ENCODE assay signal across 8 cellular contexts in genomic region chr13:97226788-97227627, GRCh38. TPM values are rescaled to one million over a fixed set of nuclear protein-coding genes. Genes with fewer than 3 reads are reported as not detected.
DNase-seq lines count a peak whose midpoint lies in the region; ATAC-seq and TF ChIP-seq lines count a peak whose summit lies in the region.

No MANE protein-coding gene starts in this region.

- 0 out of 4 replicates have a peak, but pooled peaks of 1 of the 2 experiments have one; percentile 11 for TF ChIP-seq EP300 in SK-N-SH (IDR thresholded peaks at IDR 0.05; ENCODE audit: borderline replicate concordance in 1 of 2, low read depth in 1 of 2, low read length in 1 of 2)

- peaks cover 98% of the 10 kb centered on the region for H3K79me2 ChIP-seq in SK-N-SH (ENCODE audit: insufficient read depth)

- no peaks in the 10 kb centered on the region for H3K9me3 ChIP-seq in SK-N-SH

- H3K9me2 ChIP-seq in SK-N-SH = no peaks in the 10 kb centered on the region

- H3F3A ChIP-seq in SK-N-SH (replicated peaks; ENCODE audit: insufficient read depth) = peaks cover 50% of the 10 kb centered on the region

- CTCF ChIA-PET in SK-N-SH (lab: Yijun Ruan, JAX) = interaction anchor here (2.7 to 8.6 kb wide), 2 partner anchors 117 to 118 kb away, joined by 11 to 80 read pairs; no protein-coding TSS in a partner anchor

- H3K9me3 Mint-ChIP-seq in chondrocyte (ENCODE audit: low read depth) = no peaks in the 10 kb centered on the region
- H3K9me3 Mint-ChIP-seq in natural killer cell treated with Interleukin-12 subunit alpha and Interleukin-12 subunit beta and Interleukin-15 and Interleukin-18, amount 100 ng/mL, for 72 hours = no peaks in the 10 kb centered on the region

- 77% methylated on average over 6 of the region's 6 CpGs for WGBS in SK-N-SH (ENCODE audit: low lambda C conversion rate)

- peak overlapping the region; percentile 75 to 77; a peak in 3 of 4 replicates for H3K4me3 ChIP-seq in SK-N-SH (ENCODE audit: low read depth in 2 of 2, low read length in 1 of 2)

- H3K36me3 ChIP-seq in SK-N-SH (replicated peaks in 1 of 2; ENCODE audit: control insufficient read depth in 1 of 2, insufficient read depth in 2 of 2, low read length in 1 of 2) = peaks cover 22 to 29% of the 10 kb centered on the region in 2 experiments

- H3K4me2 ChIP-seq in SK-N-SH = peak overlapping the region; percentile 81

- H3K27ac Mint-ChIP-seq in chondrocyte (ENCODE audit: unreplicated experiment) = peak overlapping the region; percentile 53
- H3K27ac Mint-ChIP-seq in natural killer cell treated with Interleukin-12 subunit alpha and Interleukin-12 subunit beta and Interleukin-15 and Interleukin-18, amount 100 ng/mL, for 72 hours = peak overlapping the region; percentile 67 to 96

- ATAC-seq in HG02943 (IDR thresholded peaks at IDR 0.05; ENCODE audit: low read depth, unreplicated experiment) = peak; percentile 45
- ATAC-seq in natural killer cell treated with Interleukin-12 subunit alpha and Interleukin-12 subunit beta and Interleukin-15 and Interleukin-18, amount 100 ng/mL, for 72 hours = peak; percentile 70 to 71

- POLR2A ChIA-PET in SK-N-SH (lab: Yijun Ruan, JAX) = interaction anchor here (0.7 kb wide), 1 partner anchor 22 kb away, joined by 3 read pairs; no protein-coding TSS in a partner anchor

- H3K4me1 ChIP-seq in SK-N-SH (ENCODE audit: control insufficient read depth in 1 of 2, insufficient read depth in 2 of 2, low read depth in 1 of 2, low read length in 1 of 2) = peaks cover 38 to 45% of the 10 kb centered on the region in 2 experiments

- no peak for TF ChIP-seq CTCF in SK-N-SH (IDR thresholded peaks at IDR 0.05)
- TF ChIP-seq CTCF in chondrocyte (IDR thresholded peaks at IDR 0.05) = no peak

- TF ChIP-seq RAD21 in SK-N-SH (IDR thresholded peaks at IDR 0.05; ENCODE audit: low read length) = no peak

- no peaks in the 10 kb centered on the region for H3K27me3 ChIP-seq in SK-N-SH (ENCODE audit: insufficient read depth)

- peaks cover 62% of the 10 kb centered on the region for H3K4me1 Mint-ChIP-seq in chondrocyte (ENCODE audit: low read depth)
- peaks cover 47 to 60% of the 10 kb centered on the region in 2 donors for H3K4me1 Mint-ChIP-seq in natural killer cell treated with Interleukin-12 subunit alpha and Interleukin-12 subunit beta and Interleukin-15 and Interleukin-18, amount 100 ng/mL, for 72 hours (ENCODE audit: low read depth in 2 of 2)

- peak overlapping the region in 1 of 2 experiments; percentile 95; a peak in 3 of 4 replicates for H3K27ac ChIP-seq in SK-N-SH (ENCODE audit: low read depth in 2 of 2, low read length in 1 of 2)

- no peak overlapping the region for H3K4me3 Mint-ChIP-seq in chondrocyte (ENCODE audit: unreplicated experiment)
- peak overlapping the region; percentile 82 for H3K4me3 Mint-ChIP-seq in natural killer cell treated with Interleukin-12 subunit alpha and Interleukin-12 subunit beta and Interleukin-15 and Interleukin-18, amount 100 ng/mL, for 72 hours

- H4K20me1 ChIP-seq in SK-N-SH (ENCODE audit: insufficient read depth) = peaks cover 12% of the 10 kb centered on the region; the same call in 1 of the 2 replicates

- peak overlapping the region; percentile 98 for H3K9ac ChIP-seq in SK-N-SH

- DNase-seq in activated naive CD4-positive, alpha-beta T cell treated with Interleukin-2 at 50 U/mL for 16 hours = peak; percentile 41
- no peak for DNase-seq in activated naive CD4-positive, alpha-beta T cell treated with anti-CD3 and anti-CD28 coated beads, Interleukin-2, amount 50 U/mL, for 16 hours
- DNase-seq in SK-N-SH (no peak), chondrocyte (ENCODE audit: low spot score) (no peak), foreskin melanocyte (no peak), NCI-H1694 (lab: John Stamatoyannopoulos, UW) (no peak)
- peak; percentile 69 for DNase-seq in natural killer cell treated with Interleukin-12 subunit alpha and Interleukin-12 subunit beta and Interleukin-15 and Interleukin-18, amount 100 ng/mL, for 72 hours (ENCODE audit: low spot score)

- H3K36me3 Mint-ChIP-seq in chondrocyte (ENCODE audit: low read depth) = peaks cover 3% of the 10 kb centered on the region
- H3K36me3 Mint-ChIP-seq in natural killer cell treated with Interleukin-12 subunit alpha and Interleukin-12 subunit beta and Interleukin-15 and Interleukin-18, amount 100 ng/mL, for 72 hours = no peaks in the 10 kb centered on the region

- no peak overlapping the region for H2AFZ ChIP-seq in SK-N-SH (ENCODE audit: low read depth)

- no peaks in the 10 kb centered on the region for H3K27me3 Mint-ChIP-seq in chondrocyte (ENCODE audit: low read depth)
- H3K27me3 Mint-ChIP-seq in natural killer cell treated with Interleukin-12 subunit alpha and Interleukin-12 subunit beta and Interleukin-15 and Interleukin-18, amount 100 ng/mL, for 72 hours = no peaks in the 10 kb centered on the region

TF ChIP-seq in SK-N-SH, 30 proteins besides CTCF, POLR2A, EP300 and RAD21 (continues in another document):
- TF ChIP-seq FOXM1 (IDR thresholded peaks at IDR 0.05; ENCODE audit: low read depth) = no peak
- no peak for TF ChIP-seq REST (IDR thresholded peaks at IDR 0.05; ENCODE audit: low read depth, low read length)
- no peak for TF ChIP-seq NFIC (IDR thresholded peaks at IDR 0.05; ENCODE audit: borderline replicate concordance)
- no peak for TF ChIP-seq MAX (IDR thresholded peaks at IDR 0.05; ENCODE audit: low read depth)
- TF ChIP-seq RFX5 (IDR thresholded peaks at IDR 0.05; ENCODE audit: low read length) = no peak
- TF ChIP-seq PBX3 (IDR thresholded peaks at IDR 0.05) = no peak
- TF ChIP-seq GATA2 (CRISPR knock-in tag; IDR thresholded peaks at IDR 0.05) = no peak
- no peak for TF ChIP-seq EZH2phosphoT487 (IDR thresholded peaks at IDR 0.05; ENCODE audit: borderline replicate concordance, low read depth)
- no peak for TF ChIP-seq MXI1 (IDR thresholded peaks at IDR 0.05; ENCODE audit: low read depth, low read length)
- TF ChIP-seq CHD2 (IDR thresholded peaks at IDR 0.05; ENCODE audit: low read length, partially characterized antibody) = no peak
- no peak for TF ChIP-seq FOXJ3 (CRISPR knock-in tag; IDR thresholded peaks at IDR 0.05)
- no peak for TF ChIP-seq TEAD4 (IDR thresholded peaks at IDR 0.05; ENCODE audit: borderline replicate concordance, insufficient read depth)
- TF ChIP-seq GABPA (IDR thresholded peaks at IDR 0.05; ENCODE audit: low read depth) = no peak
- TF ChIP-seq ZBTB33 (IDR thresholded peaks at IDR 0.05; ENCODE audit: borderline replicate concordance, low read depth) = no peak

RNA-seq across cellular contexts. Expression of gene MBNL2, which starts 4.9 kb away (rescaled TPM):
- polyA plus RNA-seq in SK-N-SH (2012; rRNA removed) = 24.5 and 27.9 TPM in 2 replicates
- 38.4 and 46.6 TPM in 2 replicates for polyA plus RNA-seq in SK-N-SH (2012; cell fraction: cytosol; rRNA removed)
- 21.4 and 39.6 TPM in 2 replicates for polyA plus RNA-seq in SK-N-SH (2012; cell fraction: nucleus; rRNA removed)
- total RNA-seq in chondrocyte = 40.1 to 65.1 TPM (median 41.3 TPM) in 3 replicates
- total RNA-seq in natural killer cell treated with Interleukin-12 subunit alpha and Interleukin-12 subunit beta and Interleukin-15 and Interleukin-18, amount 100 ng/mL, for 72 hours = 10 to 100 TPM; 13.0 to 15.6 TPM

Comparison
In these comparisons a context has a peak if more than half of its experiments do, and no peak if none do; other contexts are left out.
1. DNase-seq: peak in activated naive CD4-positive, alpha-beta T cell treated with Interleukin-2 at 50 U/mL for 16 hours (single experiment) and natural killer cell treated with Interleukin-12 subunit alpha and Interleukin-12 subunit beta and Interleukin-15 and Interleukin-18, amount 100 ng/mL, for 72 hours (single experiment); none in activated naive CD4-positive, alpha-beta T cell treated with anti-CD3 and anti-CD28 coated beads, Interleukin-2, amount 50 U/mL, for 16 hours (single experiment), SK-N-SH (single experiment), chondrocyte (single experiment), foreskin melanocyte (single experiment) and NCI-H1694 (single experiment).